Comparison of ENCODE assay signal across 27 cellular contexts in the genomic region with DNA sequence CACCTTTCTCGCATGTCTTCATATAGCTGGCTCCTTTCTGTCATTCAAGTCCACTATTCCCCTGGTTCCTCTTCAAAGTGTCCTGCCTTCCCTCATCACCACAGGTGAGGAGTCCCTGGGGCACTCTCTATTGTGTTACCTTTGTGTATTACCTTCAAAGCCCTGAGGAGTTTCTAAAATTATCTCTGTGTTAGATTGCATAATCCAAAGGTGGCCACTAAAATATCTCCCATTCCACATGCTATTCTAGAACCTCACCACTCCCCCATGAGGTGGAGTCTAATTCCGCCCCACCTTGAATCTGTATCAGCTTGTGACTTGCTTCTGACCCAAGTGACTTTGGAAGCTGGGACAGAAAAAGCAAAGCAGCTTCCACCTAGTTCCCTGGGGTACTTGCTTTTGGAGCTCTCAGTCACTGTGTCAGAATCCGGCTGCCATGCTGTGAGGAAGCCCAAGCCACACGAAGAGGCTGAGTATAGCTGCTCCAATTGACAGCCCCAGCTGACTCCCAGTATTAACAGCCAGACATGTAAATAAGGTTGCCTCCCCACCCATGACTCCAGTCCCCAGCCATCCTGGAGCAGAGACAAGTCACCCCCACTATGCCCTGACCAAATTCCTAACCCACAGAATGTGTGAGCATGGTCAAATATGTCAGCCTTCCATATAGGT. TPM values are rescaled to one million over a fixed set of nuclear protein-coding genes. Genes with fewer than 3 reads are reported as not detected.
"Had no signal": no experiment of that assay in that cellular context is flagged by ENCODE, and none has a peak within 500 bp of the region (broad histone marks: within the 10 kb centered on the region; RNA-seq: fewer than 3 reads in every experiment).

No MANE protein-coding gene starts in this region.

- DNase-seq: effector memory CD4-positive, alpha-beta T cell; erythroblast; hypothalamus; immature natural killer cell; islet precursor cell; left ventricle myocardium superior; lower lobe of right lung; naive thymus-derived CD8-positive, alpha-beta T cell; nephron progenitor cell; occipital lobe; ovary; psoas muscle; right cardiac atrium; spleen; stimulated activated naive B cell treated with anti-CD40 and anti-IgM and Interleukin-4, amounts not matched to agents 10 μg/mL and 1 μg/mL and 100 μg/mL, for 72 hours; upper lobe of left lung had no signal

- H3K36me3 Mint-ChIP-seq: immature natural killer cell had no signal

- H3K4me3 Mint-ChIP-seq: immature natural killer cell; naive thymus-derived CD8-positive, alpha-beta T cell; nephron progenitor cell; stimulated activated naive B cell treated with anti-CD40 and anti-IgM and Interleukin-4, amounts not matched to agents 10 μg/mL and 1 μg/mL and 100 μg/mL, for 72 hours; stimulated activated naive CD8-positive, alpha-beta T cell treated with anti-CD3 and anti-CD28 coated beads, Interleukin-15, Interleukin-2, amounts not matched to agents 100 ng/mL and 50 ng/mL, for 24 hours had no signal

- FAIRE-seq: colon, endometrium, frontal cortex, urothelium cell line had no signal

- ATAC-seq: left ventricle myocardium superior; lower lobe of right lung; psoas muscle; right cardiac atrium; stimulated activated naive B cell treated with anti-CD40 and anti-IgM and Interleukin-4, amounts not matched to agents 10 μg/mL and 1 μg/mL and 100 μg/mL, for 72 hours had no signal

- H3K36me3 ChIP-seq: lower lobe of right lung, ovary, spleen, thoracic aorta, tibial nerve, upper lobe of left lung had no signal

- H3K9me3 ChIP-seq: lower lobe of right lung had no signal

- H3K27ac Mint-ChIP-seq: immature natural killer cell; naive thymus-derived CD8-positive, alpha-beta T cell; nephron progenitor cell; stimulated activated naive B cell treated with anti-CD40 and anti-IgM and Interleukin-4, amounts not matched to agents 10 μg/mL and 1 μg/mL and 100 μg/mL, for 72 hours; stimulated activated naive CD8-positive, alpha-beta T cell treated with anti-CD3 and anti-CD28 coated beads, Interleukin-15, Interleukin-2, amounts not matched to agents 100 ng/mL and 50 ng/mL, for 24 hours had no signal

- H3K27me3 ChIP-seq: ovary had no signal

- H3K27ac ChIP-seq: lower lobe of right lung, ovary, psoas muscle, skin epidermis, spleen, thoracic aorta, tibial nerve, upper lobe of left lung had no signal

- H3K4me3 ChIP-seq: lower lobe of right lung, ovary, psoas muscle, skin epidermis, spleen, thoracic aorta, tibial nerve, upper lobe of left lung had no signal

RNA-seq across cellular contexts. Expression of gene HRK, which starts 6.8 kb away (rescaled TPM):
- total RNA-seq: fibroblast of villous mesenchyme, mesenteric fat pad, myocyte, right cardiac atrium had no signal
- polyA plus RNA-seq: immature natural killer cell; naive thymus-derived CD8-positive, alpha-beta T cell; right cardiac atrium had no signal
